Comparison of ENCODE assay signal across 9 cellular contexts in genomic region chr9:750264-750967, GRCh38.
A peak's percentile ranks its signal among the peaks of the same experiment; 100 is the strongest.
DNase-seq lines count a peak whose midpoint lies in the region; ATAC-seq and TF ChIP-seq lines count a peak whose summit lies in the region.
"Had no signal": no experiment of that assay in that cellular context is flagged by ENCODE, and none has a peak within 500 bp of the region (broad histone marks: within the 10 kb centered on the region; RNA-seq: fewer than 3 reads in every experiment).

No MANE protein-coding gene starts in this region.

- POLR2A ChIA-PET in naive thymus-derived CD4-positive, alpha-beta T cell (lab: Charles Lee): no interaction called here
- POLR2A ChIA-PET in activated CD4-positive, alpha-beta T cell treated with anti-CD3 and anti-CD28 coated beads, Interleukin-2, amount 10 ng/mL, durations not matched to agents 7 days and 5 days (lab: Charles Lee): no interaction called here

- intact Hi-C loops in naive thymus-derived CD4-positive, alpha-beta T cell (cut with micrococcal nuclease): loop anchor here in 1 of 2 donors (5.0 kb wide), 1 partner anchor 43 kb away; no protein-coding TSS in a partner anchor
- intact Hi-C loops in sciatic nerve (cut with DNase I) (no loop called here), body of pancreas (cut with DNase I) (no loop called here)

- no peaks in the 10 kb centered on the region for H3K9me3 Mint-ChIP-seq in naive thymus-derived CD4-positive, alpha-beta T cell
- H3K9me3 Mint-ChIP-seq in activated CD4-positive, alpha-beta T cell treated with anti-CD3 and anti-CD28 coated beads, Interleukin-2, amount 10 ng/mL, durations not matched to agents 7 days and 5 days: no peaks in the 10 kb centered on the region

- no peak for TF ChIP-seq POLR2A in body of pancreas (IDR thresholded peaks at IDR 0.05)

- H3K4me3 Mint-ChIP-seq in T-helper 17 cell: no peak overlapping the region
- H3K4me3 Mint-ChIP-seq in naive thymus-derived CD4-positive, alpha-beta T cell: peak overlapping the region in 6 of 10 donors; percentile 14 to 69 (median 54)
- no peak overlapping the region for H3K4me3 Mint-ChIP-seq in activated CD4-positive, alpha-beta T cell treated with anti-CD3 and anti-CD28 coated beads, Interleukin-2, amount 10 ng/mL, durations not matched to agents 7 days and 5 days

- ATAC-seq in GM21723 (IDR thresholded peaks at IDR 0.05; ENCODE audit: unreplicated experiment) (peak; percentile 1), T-helper 17 cell (no peak), sciatic nerve (no peak), HG03469 (IDR thresholded peaks at IDR 0.05; ENCODE audit: unreplicated experiment) (no peak), body of pancreas (no peak)
- no peak for ATAC-seq in naive thymus-derived CD4-positive, alpha-beta T cell

- TF ChIP-seq CTCF in body of pancreas (IDR thresholded peaks at IDR 0.05): no peak

- no peak overlapping the region for H3K27ac ChIP-seq in naive thymus-derived CD4-positive, alpha-beta T cell (ENCODE audit: low read depth, low read length)
- no peak overlapping the region for H3K27ac ChIP-seq in body of pancreas

- H3K4me1 ChIP-seq in naive thymus-derived CD4-positive, alpha-beta T cell (ENCODE audit: control insufficient read depth in 2 of 2, insufficient read depth in 2 of 2, low read length in 2 of 2): peaks cover 19% of the 10 kb centered on the region in 2 donors
- H3K4me1 ChIP-seq in body of pancreas: peaks cover 38% of the 10 kb centered on the region

- H3K9me3 ChIP-seq in T-helper 17 cell (ENCODE audit: control insufficient read depth, low read length, poor library complexity, severe bottlenecking): no peaks in the 10 kb centered on the region
- H3K9me3 ChIP-seq in naive thymus-derived CD4-positive, alpha-beta T cell (ENCODE audit: control insufficient read depth in 2 of 3, low read length in 3 of 3): no peaks in the 10 kb centered on the region
- no peaks in the 10 kb centered on the region for H3K9me3 ChIP-seq in body of pancreas
- H3K9me3 ChIP-seq: adrenal gland had no signal

- 72 to 86% methylated on average over 5 to 7 of the region's 7 CpGs for WGBS in body of pancreas, 2 donors

- H3K36me3 Mint-ChIP-seq in T-helper 17 cell (ENCODE audit: low read depth): peaks cover 3% of the 10 kb centered on the region
- peaks cover 0 to 6% (median 3%) of the 10 kb centered on the region in 5 donors for H3K36me3 Mint-ChIP-seq in naive thymus-derived CD4-positive, alpha-beta T cell
- H3K36me3 Mint-ChIP-seq in activated CD4-positive, alpha-beta T cell treated with anti-CD3 and anti-CD28 coated beads, Interleukin-2, amount 10 ng/mL, durations not matched to agents 7 days and 5 days (ENCODE audit: low read depth): no peaks in the 10 kb centered on the region

- peaks cover 23% of the 10 kb centered on the region for H3K4me1 Mint-ChIP-seq in T-helper 17 cell
- H3K4me1 Mint-ChIP-seq in naive thymus-derived CD4-positive, alpha-beta T cell: peaks cover 28 to 53% (median 49%) of the 10 kb centered on the region in 7 donors
- H3K4me1 Mint-ChIP-seq in activated CD4-positive, alpha-beta T cell treated with anti-CD3 and anti-CD28 coated beads, Interleukin-2, amount 10 ng/mL, durations not matched to agents 7 days and 5 days: peaks cover 66% of the 10 kb centered on the region

- CTCF ChIA-PET in naive thymus-derived CD4-positive, alpha-beta T cell (lab: Charles Lee): interaction anchor here (0.6 to 0.7 kb wide), 2 partner anchors 9 to 147 kb away, joined by 3 read pairs; no protein-coding TSS in a partner anchor
- CTCF ChIA-PET in activated CD4-positive, alpha-beta T cell treated with anti-CD3 and anti-CD28 coated beads, Interleukin-2, amount 10 ng/mL, durations not matched to agents 7 days and 5 days (lab: Charles Lee): interaction anchor here (0.6 to 2.2 kb wide), 7 partner anchors 11 to 403 kb away, joined by 3 to 8 read pairs (median 5); no protein-coding TSS in a partner anchor

- DNase-seq in DMS 273 treated with DMSO at 0.1 percent for 48 hours (lab: John Stamatoyannopoulos, UW) (peak; percentile 57), T-helper 17 cell (no peak), sciatic nerve (ENCODE audit: low spot score) (no peak), body of pancreas (no peak)
- DNase-seq in naive thymus-derived CD4-positive, alpha-beta T cell: no peak
- DNase-seq in activated CD4-positive, alpha-beta T cell treated with anti-CD3 and anti-CD28 coated beads, Interleukin-2, amount 10 ng/mL, durations not matched to agents 7 days and 5 days: no peak

- no peaks in the 10 kb centered on the region for H3K27me3 ChIP-seq in naive thymus-derived CD4-positive, alpha-beta T cell (ENCODE audit: control insufficient read depth in 2 of 2, insufficient read depth in 2 of 2, low read length in 2 of 2)
- no peaks in the 10 kb centered on the region for H3K27me3 ChIP-seq in body of pancreas
- H3K27me3 ChIP-seq: adrenal gland had no signal

- peak overlapping the region; percentile 41 for H3K27ac Mint-ChIP-seq in T-helper 17 cell
- H3K27ac Mint-ChIP-seq in naive thymus-derived CD4-positive, alpha-beta T cell: peak overlapping the region in 3 of 9 donors; percentile 12 to 47 (median 45)
- H3K27ac Mint-ChIP-seq in activated CD4-positive, alpha-beta T cell treated with anti-CD3 and anti-CD28 coated beads, Interleukin-2, amount 10 ng/mL, durations not matched to agents 7 days and 5 days: no peak overlapping the region

- H3K36me3 ChIP-seq in naive thymus-derived CD4-positive, alpha-beta T cell (ENCODE audit: control insufficient read depth in 2 of 3, insufficient read depth in 3 of 3, low read length in 3 of 3): no peaks in the 10 kb centered on the region
- H3K36me3 ChIP-seq in body of pancreas (replicated peaks in 1 of 2; ENCODE audit: insufficient read depth in 1 of 2, low read depth in 2 of 2): no peaks in the 10 kb centered on the region
- H3K36me3 ChIP-seq: adrenal gland had no signal

- no peaks in the 10 kb centered on the region for H3K27me3 Mint-ChIP-seq in T-helper 17 cell
- H3K27me3 Mint-ChIP-seq in naive thymus-derived CD4-positive, alpha-beta T cell: no peaks in the 10 kb centered on the region
- peaks cover 4% of the 10 kb centered on the region for H3K27me3 Mint-ChIP-seq in activated CD4-positive, alpha-beta T cell treated with anti-CD3 and anti-CD28 coated beads, Interleukin-2, amount 10 ng/mL, durations not matched to agents 7 days and 5 days

- H3K4me3 ChIP-seq in naive thymus-derived CD4-positive, alpha-beta T cell (ENCODE audit: low read length): no peak overlapping the region
- no peak overlapping the region for H3K4me3 ChIP-seq in body of pancreas
- H3K4me3 ChIP-seq: adrenal gland had no signal

Comparison
In these comparisons a context has a peak if more than half of its experiments do, and no peak if none do; other contexts are left out.
1. H3K4me3 Mint-ChIP-seq: peak in naive thymus-derived CD4-positive, alpha-beta T cell (6 of 10); none in T-helper 17 cell (single experiment) and activated CD4-positive, alpha-beta T cell treated with anti-CD3 and anti-CD28 coated beads, Interleukin-2, amount 10 ng/mL, durations not matched to agents 7 days and 5 days (single experiment).